24 cellular contexts compared by ENCODE assay signal in the genomic region with DNA sequence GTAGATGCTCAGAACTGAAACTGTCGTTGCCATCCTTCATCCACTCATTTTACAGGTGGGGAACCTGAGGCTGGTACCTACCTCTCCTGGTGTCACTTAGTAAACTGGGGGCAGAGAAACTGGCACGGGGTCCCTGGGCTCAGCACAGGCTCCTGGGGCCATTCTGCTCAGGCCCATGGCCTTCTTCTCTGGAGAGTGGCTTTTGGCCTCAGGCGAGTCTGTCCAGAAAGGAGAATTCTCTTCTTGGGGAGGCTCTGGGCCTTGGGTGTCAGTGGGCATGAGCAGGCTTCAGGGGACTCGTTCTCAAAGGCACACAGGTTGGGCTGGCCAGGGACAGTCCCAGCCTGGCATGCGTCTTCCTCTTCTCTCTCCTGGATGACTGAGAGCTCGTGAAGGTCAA. TPM values are rescaled to one million over a fixed set of nuclear protein-coding genes. Genes with fewer than 3 reads are reported as not detected.
DNase-seq lines count a peak whose midpoint lies in the region; ATAC-seq, FAIRE-seq and TF ChIP-seq lines count a peak whose summit lies in the region.
"Had no signal": no experiment of that assay in that cellular context is flagged by ENCODE, and none has a peak within 500 bp of the region (broad histone marks: within the 10 kb centered on the region; RNA-seq: fewer than 3 reads in every experiment).

No MANE protein-coding gene starts in this region.

- H3K27ac ChIP-seq in left ventricle myocardium inferior (replicated peaks), result no peak overlapping the region
- no peak overlapping the region for H3K27ac ChIP-seq in kidney (ENCODE audit: low read depth in 2 of 2, low read length in 2 of 2)
- H3K27ac ChIP-seq in spleen, result no peak overlapping the region
- H3K27ac ChIP-seq in body of pancreas, result no peak overlapping the region
- H3K27ac ChIP-seq: KMS-11, SJSA1 had no signal

- no peak for ATAC-seq in Right ventricle myocardium inferior
- no peak for ATAC-seq in body of pancreas
- no peak for ATAC-seq in GM18873 (IDR thresholded peaks at IDR 0.05; ENCODE audit: low FRiP score, unreplicated experiment)
- ATAC-seq: HepG2 had no signal

- 71 to 85% (median 77%) methylated on average over 6 of the region's 6 CpGs for WGBS in spleen, 5 donors
- 58 to 65% methylated on average over 6 of the region's 6 CpGs for WGBS in body of pancreas, 2 donors

- no peak overlapping the region for H3K4me3 ChIP-seq in left ventricle myocardium inferior
- no peak overlapping the region for H3K4me3 ChIP-seq in kidney (ENCODE audit: low read length in 2 of 2)
- no peak overlapping the region for H3K4me3 ChIP-seq in spleen
- H3K4me3 ChIP-seq in body of pancreas, result no peak overlapping the region
- H3K4me3 ChIP-seq: SJSA1 had no signal

- H3K9ac ChIP-seq in kidney (ENCODE audit: low read length in 2 of 2), result no peak overlapping the region
- H3K9ac ChIP-seq: KMS-11 had no signal

- H3K27me3 ChIP-seq in left ventricle myocardium inferior (ENCODE audit: low read depth), result peaks cover 4% of the 10 kb centered on the region
- H3K27me3 ChIP-seq in spleen (replicated peaks in 1 of 7), result no peaks in the 10 kb centered on the region
- H3K27me3 ChIP-seq in body of pancreas, result no peaks in the 10 kb centered on the region
- H3K27me3 ChIP-seq: SJSA1 had no signal

- DNase-seq in left ventricle myocardium inferior (peak; percentile 4), Right ventricle myocardium inferior (ENCODE audit: missing footprints) (no peak), kidney (peak; percentile 18), spleen (peak; percentile 40), NCI-H446 treated with DMSO at 0.1 percent for 48 hours (lab: John Stamatoyannopoulos, UW) (no peak), body of pancreas (no peak), hypothalamus (lab: John Stamatoyannopoulos, UW) (no peak)
- DNase-seq: 8988T; GDM1; MM.1S; NCI-H1092 treated with DMSO at 0.1 percent for 48 hours; NCI-H1694; NCI-H345; NK-92 treated with Interleukin-12 subunit alpha and Interleukin-12 subunit beta, amount 100 ng/mL, for 24 hours; OCI-M1; RPMI8226; SW 1271 had no signal

- H3K4me1 ChIP-seq in left ventricle myocardium inferior (peaks cover 41% of the 10 kb centered on the region), kidney (ENCODE audit: control insufficient read depth in 1 of 2, insufficient read depth in 1 of 2, low read depth in 1 of 2, low read length in 2 of 2) (peaks cover 0 to 3% of the 10 kb centered on the region in 2 donors), spleen (peaks cover 0 to 24% (median 0%) of the 10 kb centered on the region in 6 donors), body of pancreas (no peaks in the 10 kb centered on the region)

- H3K36me3 ChIP-seq in left ventricle myocardium inferior (no peaks in the 10 kb centered on the region), kidney (ENCODE audit: control insufficient read depth in 1 of 2, insufficient read depth in 2 of 2, low read length in 2 of 2) (no peaks in the 10 kb centered on the region), spleen (no peaks in the 10 kb centered on the region), body of pancreas (replicated peaks in 1 of 2; ENCODE audit: insufficient read depth in 1 of 2, low read depth in 2 of 2) (no peaks in the 10 kb centered on the region)

- intact Hi-C loops in left ventricle myocardium inferior (cut with micrococcal nuclease) (no loop called here), Right ventricle myocardium inferior (cut with DNase I) (no loop called here), kidney (cut with DNase I) (no loop called here), spleen (cut with DNase I; ENCODE audit: low total_unique reads) (no loop called here), body of pancreas (cut with DNase I) (no loop called here)

- no peaks in the 10 kb centered on the region for H3K9me3 ChIP-seq in left ventricle myocardium inferior (replicated peaks)
- H3K9me3 ChIP-seq in kidney (ENCODE audit: control insufficient read depth in 1 of 2, low read length in 2 of 2), result no peaks in the 10 kb centered on the region
- peaks cover 0 to 6% (median 2%) of the 10 kb centered on the region in 8 donors for H3K9me3 ChIP-seq in spleen
- no peaks in the 10 kb centered on the region for H3K9me3 ChIP-seq in body of pancreas
- H3K9me3 ChIP-seq: SJSA1 had no signal

- no peak for FAIRE-seq in kidney (lab: Jason Lieb, UNC)
- FAIRE-seq: GM12891, GM18507, H54, HepG2 had no signal

- TF ChIP-seq POLR2A in spleen (IDR thresholded peaks at IDR 0.05), result no peak
- TF ChIP-seq POLR2A in body of pancreas (IDR thresholded peaks at IDR 0.05), result no peak

- no peak for TF ChIP-seq CTCF in left ventricle myocardium inferior (IDR thresholded peaks at IDR 0.05; ENCODE audit: borderline replicate concordance)
- no peak for TF ChIP-seq CTCF in kidney (IDR thresholded peaks at IDR 0.05; ENCODE audit: borderline replicate concordance, extremely low read depth, insufficient read depth)
- no peak for TF ChIP-seq CTCF in spleen (IDR thresholded peaks at IDR 0.05 in 8 of 11, conservative IDR thresholded peaks at IDR 0.05 in 3 of 11)
- TF ChIP-seq CTCF in body of pancreas (IDR thresholded peaks at IDR 0.05), result no peak

RNA-seq across cellular contexts. Expression of a gene that starts 24.6 kb away (rescaled TPM):
- total RNA-seq in left ventricle myocardium inferior, result 13.9 TPM
- 18.7 TPM for total RNA-seq in Right ventricle myocardium inferior
- total RNA-seq in kidney, result 23.8 TPM
- 2.4 TPM for polyA plus RNA-seq in kidney (ENCODE audit: insufficient read depth, low read depth, low replicate concordance)
- 10 to 100 TPM; 14.6 to 50.6 (median 28.9) TPM for total RNA-seq in spleen
- polyA plus RNA-seq in spleen, result 10 to 100 TPM in 1 of 3 donors, 1 to 10 TPM in 2; 2.6 to 12.2 (median 3.1) TPM
- total RNA-seq in body of pancreas, result 10 to 100 TPM in 1 of 2 donors, 1 to 10 TPM in 1; 7.0 to 14.5 TPM
- total RNA-seq: HepG2 had no signal
- polyA plus RNA-seq: HepG2 had no signal

Comparison
In these comparisons a context has a peak if more than half of its experiments do, and no peak if none do; other contexts are left out.
1. DNase-seq: peak in left ventricle myocardium inferior (single experiment), kidney (single experiment) and spleen (single experiment); none in Right ventricle myocardium inferior (single experiment), NCI-H446 treated with DMSO at 0.1 percent for 48 hours (single experiment), body of pancreas (0 of 4) and hypothalamus (0 of 51).